9 cellular contexts compared by ENCODE assay signal in genomic region chr14:25833341-25834121, GRCh38.
DNase-seq lines count a peak whose midpoint lies in the region; ATAC-seq and TF ChIP-seq lines count a peak whose summit lies in the region.
"Had no signal": no experiment of that assay in that cellular context is flagged by ENCODE, and none has a peak within 500 bp of the region (broad histone marks: within the 10 kb centered on the region; RNA-seq: fewer than 3 reads in every experiment).

No MANE protein-coding gene starts in this region.

- no peaks in the 10 kb centered on the region for H3K79me2 ChIP-seq in KMS-11 (ENCODE audit: insufficient read depth, low read depth)

- H3K9ac ChIP-seq in KMS-11, result no peak overlapping the region

- no peaks in the 10 kb centered on the region for H3K27me3 ChIP-seq in KMS-11 (ENCODE audit: insufficient read depth, low read depth)
- H3K27me3 ChIP-seq in RWPE2 (ENCODE audit: insufficient read depth, poor library complexity, severe bottlenecking), result no peaks in the 10 kb centered on the region
- H3K27me3 ChIP-seq in vagina, result no peaks in the 10 kb centered on the region
- H3K27me3 ChIP-seq in CD4-positive, alpha-beta T cell (ENCODE audit: control insufficient read depth, insufficient read depth, low read length), result no peaks in the 10 kb centered on the region
- H3K27me3 ChIP-seq: pancreas had no signal

- no peaks in the 10 kb centered on the region for H4K20me1 ChIP-seq in KMS-11 (ENCODE audit: insufficient read depth)

- peaks cover 8% of the 10 kb centered on the region for H3K4me1 Mint-ChIP-seq in glutamatergic neuron (ENCODE audit: low read depth, unreplicated experiment)
- no peaks in the 10 kb centered on the region for H3K4me1 Mint-ChIP-seq in CD4-positive, alpha-beta T cell (ENCODE audit: low read depth)

- no peak overlapping the region for H3K4me2 ChIP-seq in KMS-11

- intact Hi-C loops in vagina (cut with DNase I), result no loop called here
- intact Hi-C loops in CD4-positive, alpha-beta T cell (cut with DNase I, micrococcal nuclease), result no loop called here

- H3K9me3 ChIP-seq in RWPE2 (ENCODE audit: severe bottlenecking) (no peaks in the 10 kb centered on the region), vagina (no peaks in the 10 kb centered on the region)
- H3K9me3 ChIP-seq in CD4-positive, alpha-beta T cell (ENCODE audit: control insufficient read depth, low read length), result no peaks in the 10 kb centered on the region
- H3K9me3 ChIP-seq: pancreas had no signal

- H3K27ac Mint-ChIP-seq in glutamatergic neuron (ENCODE audit: unreplicated experiment), result no peak overlapping the region
- no peak overlapping the region for H3K27ac Mint-ChIP-seq in CD4-positive, alpha-beta T cell

- no peaks in the 10 kb centered on the region for H3K27me3 Mint-ChIP-seq in glutamatergic neuron (ENCODE audit: unreplicated experiment)
- no peaks in the 10 kb centered on the region for H3K27me3 Mint-ChIP-seq in CD4-positive, alpha-beta T cell

- DNase-seq in ACHN (peak; percentile 40), RWPE2 (ENCODE audit: low spot score) (no peak), glutamatergic neuron (peak; percentile 65), substantia nigra (lab: John Stamatoyannopoulos, UW) (peak in 42 of 49 donors; percentile 0 to 64 (median 32)), vagina (ENCODE audit: extremely low spot score in 2 of 2) (no peak)
- no peak for DNase-seq in CD4-positive, alpha-beta T cell

- H3K36me3 ChIP-seq in KMS-11 (ENCODE audit: insufficient read depth), result no peaks in the 10 kb centered on the region
- H3K36me3 ChIP-seq in RWPE2 (ENCODE audit: low read depth), result no peaks in the 10 kb centered on the region
- H3K36me3 ChIP-seq in vagina, result no peaks in the 10 kb centered on the region
- H3K36me3 ChIP-seq: pancreas had no signal

- in situ Hi-C loops in ACHN (cut with HindIII; ENCODE audit: low pct_ligation_motif_present, low pct_unique_long_range_greater_than_20kb, low sequenced_read_pairs), result no loop called here

- H3K36me3 Mint-ChIP-seq in glutamatergic neuron (ENCODE audit: unreplicated experiment), result no peaks in the 10 kb centered on the region
- no peaks in the 10 kb centered on the region for H3K36me3 Mint-ChIP-seq in CD4-positive, alpha-beta T cell (ENCODE audit: low read depth)

- H3K4me1 ChIP-seq in KMS-11 (ENCODE audit: low read depth, poor library complexity, severe bottlenecking) (no peaks in the 10 kb centered on the region), RWPE2 (ENCODE audit: insufficient read depth, poor library complexity, severe bottlenecking) (no peaks in the 10 kb centered on the region), vagina (no peaks in the 10 kb centered on the region)
- H3K4me1 ChIP-seq: pancreas had no signal

- H3K9me3 Mint-ChIP-seq in glutamatergic neuron (ENCODE audit: unreplicated experiment), result no peaks in the 10 kb centered on the region
- H3K9me3 Mint-ChIP-seq in CD4-positive, alpha-beta T cell, result peaks cover 10% of the 10 kb centered on the region

- CTCF ChIA-PET in CD4-positive, alpha-beta T cell (lab: Charles Lee), result no interaction called here

- H3K4me3 ChIP-seq in KMS-11 (IDR thresholded peaks at IDR 0.05; ENCODE audit: insufficient read depth, low read depth, low read length), result no peak overlapping the region
- H3K4me3 ChIP-seq in RWPE2 (ENCODE audit: severe bottlenecking), result no peak overlapping the region
- H3K4me3 ChIP-seq in vagina, result no peak overlapping the region
- H3K4me3 ChIP-seq: pancreas had no signal

- ATAC-seq in RWPE2 (ENCODE audit: low read depth) (peak; percentile 61; the same call in 1 of the 3 replicates), HG03342 (IDR thresholded peaks at IDR 0.05; ENCODE audit: unreplicated experiment) (no peak)
- ATAC-seq in CD4-positive, alpha-beta T cell (ENCODE audit: poor library complexity), result no peak

- POLR2A ChIA-PET in CD4-positive, alpha-beta T cell (lab: Charles Lee), result no interaction called here

- TF ChIP-seq CTCF in KMS-11 (conservative IDR thresholded peaks at IDR 0.05; ENCODE audit: low read depth, low read length), result peak; percentile 50
- TF ChIP-seq CTCF in RWPE2 (IDR thresholded peaks at IDR 0.05; ENCODE audit: poor library complexity, severe bottlenecking), result peak; percentile 70
- TF ChIP-seq CTCF in glutamatergic neuron (IDR thresholded peaks at IDR 0.05; ENCODE audit: partially characterized antibody, unreplicated experiment), result peak; percentile 58
- TF ChIP-seq CTCF in vagina (IDR thresholded peaks at IDR 0.05), result peak in 1 of 3 experiments; percentile 20
- no peak for TF ChIP-seq CTCF in CD4-positive, alpha-beta T cell (IDR thresholded peaks at IDR 0.05)

- no peak overlapping the region for H2AFZ ChIP-seq in KMS-11 (ENCODE audit: low read depth)

- H3K27ac ChIP-seq in KMS-11 (no peak overlapping the region), RWPE2 (ENCODE audit: poor library complexity, severe bottlenecking) (no peak overlapping the region), substantia nigra (ENCODE audit: low read depth, low read length, poor library complexity, severe bottlenecking) (no peak overlapping the region), vagina (no peak overlapping the region)
- H3K27ac ChIP-seq in CD4-positive, alpha-beta T cell (ENCODE audit: low read depth, low read length), result no peak overlapping the region
- H3K27ac ChIP-seq: pancreas had no signal

- no peak overlapping the region for H3K4me3 Mint-ChIP-seq in glutamatergic neuron (ENCODE audit: unreplicated experiment)
- no peak overlapping the region for H3K4me3 Mint-ChIP-seq in CD4-positive, alpha-beta T cell

- TF ChIP-seq POLR2A in vagina (IDR thresholded peaks at IDR 0.05), result no peak

Comparison
In these comparisons a context has a peak if more than half of its experiments do, and no peak if none do; other contexts are left out.
1. DNase-seq: peak in ACHN (single experiment), glutamatergic neuron (single experiment) and substantia nigra (42 of 49); none in RWPE2 (single experiment), vagina (0 of 2) and CD4-positive, alpha-beta T cell (0 of 10).